17 cellular contexts compared by ENCODE assay signal in the genomic region with DNA sequence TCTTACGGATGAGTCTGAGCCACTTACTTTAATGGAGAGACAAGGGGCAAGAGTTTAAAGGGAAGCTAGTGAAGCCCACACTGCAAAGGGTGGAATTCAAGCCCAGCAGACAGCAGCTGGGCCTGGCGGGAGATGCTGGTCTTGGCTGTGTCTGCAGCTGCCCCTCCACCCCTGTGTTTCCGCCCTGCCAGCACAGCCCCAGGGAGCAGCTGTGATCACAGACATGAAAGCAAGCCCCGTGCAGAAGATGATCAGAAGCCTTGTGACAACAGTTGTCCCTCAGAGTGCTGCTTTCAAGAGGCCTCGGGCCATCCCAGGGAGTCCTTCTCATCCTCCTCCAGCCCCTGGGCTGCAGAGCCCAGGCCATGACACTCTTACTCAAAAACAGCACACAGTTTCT. TPM values are rescaled to one million over a fixed set of nuclear protein-coding genes. Genes with fewer than 3 reads are reported as not detected.
DNase-seq lines count a peak whose midpoint lies in the region; TF ChIP-seq lines count a peak whose summit lies in the region.
"Had no signal": no experiment of that assay in that cellular context is flagged by ENCODE, and none has a peak within 500 bp of the region (broad histone marks: within the 10 kb centered on the region; RNA-seq: fewer than 3 reads in every experiment).

No MANE protein-coding gene starts in this region.

- H3K36me3 ChIP-seq in HEK293 (ENCODE audit: control insufficient read depth in 2 of 2, insufficient read depth in 1 of 2, low read length in 2 of 2) (no peaks in the 10 kb centered on the region), neural cell (ENCODE audit: insufficient read depth, low read length) (no peaks in the 10 kb centered on the region), tibial artery (no peaks in the 10 kb centered on the region)
- H3K36me3 ChIP-seq: sigmoid colon had no signal

- DNase-seq in COR-L47 (lab: John Stamatoyannopoulos, UW) (peak; percentile 55), dorsolateral prefrontal cortex (peak in 9 of 10 donors; percentile 52 to 79 (median 72)), SKM-1 treated with dmso at 0.1 percent for 144 hours (lab: John Stamatoyannopoulos, UW; ENCODE audit: unreplicated experiment) (no peak), tibial artery (no peak), GM10248 (ENCODE audit: extremely low spot score) (no peak), H4 (ENCODE audit: low spot score) (no peak)
- DNase-seq: activated naive CD4-positive, alpha-beta T cell treated with anti-CD3 and anti-CD28 coated beads, Interleukin-2, amount 10 ng/mL, durations not matched to agents 7 days and 5 days; CD8-positive, alpha-beta T cell; GOT3; nephron progenitor cell; PC-3; sigmoid colon; stimulated activated naive B cell treated with anti-CD40 and anti-IgM and Interleukin-4, amounts not matched to agents 10 μg/mL and 1 μg/mL and 100 μg/mL, for 72 hours; T-cell had no signal

- POLR2A ChIA-PET in HEK293 (lab: Yijun Ruan, JAX) (no interaction called here), GM10248 (lab: Yijun Ruan, JAX) (no interaction called here)

- no peak overlapping the region for H3K4me2 ChIP-seq in neural cell (ENCODE audit: low read length)

- TF ChIP-seq CTCF in HEK293 (tag by site-specific recombination; IDR thresholded peaks at IDR 0.05) (no peak), dorsolateral prefrontal cortex (IDR thresholded peaks at IDR 0.05 in 54 of 56, conservative IDR thresholded peaks at IDR 0.05 in 2 of 56; ENCODE audit: low read depth in 1 of 56, partially characterized antibody in 56 of 56) (peak in 2 of 56 donors; percentile 14 to 22), neural cell (IDR thresholded peaks at IDR 0.05; ENCODE audit: poor library complexity, severe bottlenecking) (no peak), tibial artery (IDR thresholded peaks at IDR 0.05) (no peak), GM10248 (IDR thresholded peaks at IDR 0.05; ENCODE audit: control extremely low read depth, extremely low read depth, low read depth, missing control alignments) (no peak)

- no peaks in the 10 kb centered on the region for H3K9me2 ChIP-seq in neural cell (ENCODE audit: insufficient read depth, low read length)

- no peaks in the 10 kb centered on the region for H4K20me1 ChIP-seq in neural cell (ENCODE audit: insufficient read depth)

- TF ChIP-seq RAD21 in neural cell (conservative IDR thresholded peaks at IDR 0.05): no peak

- CTCF ChIA-PET in HEK293 (lab: Yijun Ruan, JAX) (no interaction called here), GM10248 (lab: Yijun Ruan, JAX) (no interaction called here)

- H3K27ac ChIP-seq in HEK293 (ENCODE audit: extremely low read depth, low read depth, low read length) (no peak overlapping the region), dorsolateral prefrontal cortex (peak overlapping the region in 55 of 59 donors; percentile 6 to 88 (median 72)), neural cell (ENCODE audit: low read length) (no peak overlapping the region), tibial artery (no peak overlapping the region)
- H3K27ac ChIP-seq: sigmoid colon had no signal

- no peak overlapping the region for H2AFZ ChIP-seq in neural cell (ENCODE audit: low read depth, low read length)

- no peaks in the 10 kb centered on the region for H3K9me3 ChIP-seq in HEK293 (ENCODE audit: control insufficient read depth, insufficient read depth, low read depth, low read length)
- H3K9me3 ChIP-seq in neural cell (ENCODE audit: low read length): no peaks in the 10 kb centered on the region
- H3K9me3 ChIP-seq in tibial artery: no peaks in the 10 kb centered on the region
- H3K9me3 ChIP-seq: sigmoid colon had no signal

- H3K27me3 ChIP-seq in dorsolateral prefrontal cortex: no peaks in the 10 kb centered on the region
- H3K27me3 ChIP-seq in neural cell (ENCODE audit: insufficient read depth, low read depth, low read length): no peaks in the 10 kb centered on the region
- peaks cover 0 to 16% of the 10 kb centered on the region in 2 donors for H3K27me3 ChIP-seq in tibial artery

- no peak overlapping the region for H3K4me3 ChIP-seq in HEK293 (ENCODE audit: low read depth, low read length)
- H3K4me3 ChIP-seq in dorsolateral prefrontal cortex: peak overlapping the region in 1 of 59 donors; percentile 20
- no peak overlapping the region for H3K4me3 ChIP-seq in neural cell (ENCODE audit: low read length)
- H3K4me3 ChIP-seq in tibial artery: no peak overlapping the region
- H3K4me3 ChIP-seq: sigmoid colon had no signal

- no peaks in the 10 kb centered on the region for H3F3A ChIP-seq in neural cell (ENCODE audit: insufficient read depth, low read length, poor library complexity, severe bottlenecking)

- intact Hi-C loops in dorsolateral prefrontal cortex (cut with DNase I) (no loop called here), tibial artery (cut with DNase I; ENCODE audit: low total_unique reads) (loop anchor here (10.0 kb wide), 1 partner anchor 366 kb away; no protein-coding TSS in a partner anchor)

- H3K9ac ChIP-seq in neural cell (ENCODE audit: low read length): peak overlapping the region; percentile 36

- no peak for TF ChIP-seq EP300 in neural cell (conservative IDR thresholded peaks at IDR 0.05; ENCODE audit: poor library complexity, severe bottlenecking)

- no peaks in the 10 kb centered on the region for H3K4me1 ChIP-seq in HEK293 (ENCODE audit: control insufficient read depth, insufficient read depth, low read length)
- no peaks in the 10 kb centered on the region for H3K4me1 ChIP-seq in tibial artery
- H3K4me1 ChIP-seq: sigmoid colon had no signal

- no peaks in the 10 kb centered on the region for H3K79me2 ChIP-seq in neural cell (replicated peaks; ENCODE audit: insufficient read depth, low read length)

TF ChIP-seq in HEK293, 187 proteins besides CTCF, POLR2A, EP300 and RAD21:
- TF ChIP-seq ZNF433 (tag by site-specific recombination; IDR thresholded peaks at IDR 0.05; ENCODE audit: low read depth) (no peak), ZIC2 (tag by site-specific recombination; IDR thresholded peaks at IDR 0.05) (peak; percentile 55; the same call in 1 of the 2 replicates), ZNF341 (tag by site-specific recombination; IDR thresholded peaks at IDR 0.05; ENCODE audit: low read depth) (peak; percentile 48; the same call in 1 of the 2 replicates)

TF ChIP-seq in neural cell, 6 proteins besides CTCF, POLR2A, EP300 and RAD21:
- TF ChIP-seq TAF1 (IDR thresholded peaks at IDR 0.05; ENCODE audit: low read depth) (no peak), MXI1 (conservative IDR thresholded peaks at IDR 0.05; ENCODE audit: poor library complexity, severe bottlenecking) (no peak), POLR2AphosphoS5 (IDR thresholded peaks at IDR 0.05) (no peak), EZH2 (IDR thresholded peaks at IDR 0.05; ENCODE audit: borderline replicate concordance, insufficient read depth, low read length, poor library complexity, severe bottlenecking) (no peak), SMC3 (conservative IDR thresholded peaks at IDR 0.05; ENCODE audit: poor library complexity) (no peak)
- TF ChIP-seq, protein P1, sequence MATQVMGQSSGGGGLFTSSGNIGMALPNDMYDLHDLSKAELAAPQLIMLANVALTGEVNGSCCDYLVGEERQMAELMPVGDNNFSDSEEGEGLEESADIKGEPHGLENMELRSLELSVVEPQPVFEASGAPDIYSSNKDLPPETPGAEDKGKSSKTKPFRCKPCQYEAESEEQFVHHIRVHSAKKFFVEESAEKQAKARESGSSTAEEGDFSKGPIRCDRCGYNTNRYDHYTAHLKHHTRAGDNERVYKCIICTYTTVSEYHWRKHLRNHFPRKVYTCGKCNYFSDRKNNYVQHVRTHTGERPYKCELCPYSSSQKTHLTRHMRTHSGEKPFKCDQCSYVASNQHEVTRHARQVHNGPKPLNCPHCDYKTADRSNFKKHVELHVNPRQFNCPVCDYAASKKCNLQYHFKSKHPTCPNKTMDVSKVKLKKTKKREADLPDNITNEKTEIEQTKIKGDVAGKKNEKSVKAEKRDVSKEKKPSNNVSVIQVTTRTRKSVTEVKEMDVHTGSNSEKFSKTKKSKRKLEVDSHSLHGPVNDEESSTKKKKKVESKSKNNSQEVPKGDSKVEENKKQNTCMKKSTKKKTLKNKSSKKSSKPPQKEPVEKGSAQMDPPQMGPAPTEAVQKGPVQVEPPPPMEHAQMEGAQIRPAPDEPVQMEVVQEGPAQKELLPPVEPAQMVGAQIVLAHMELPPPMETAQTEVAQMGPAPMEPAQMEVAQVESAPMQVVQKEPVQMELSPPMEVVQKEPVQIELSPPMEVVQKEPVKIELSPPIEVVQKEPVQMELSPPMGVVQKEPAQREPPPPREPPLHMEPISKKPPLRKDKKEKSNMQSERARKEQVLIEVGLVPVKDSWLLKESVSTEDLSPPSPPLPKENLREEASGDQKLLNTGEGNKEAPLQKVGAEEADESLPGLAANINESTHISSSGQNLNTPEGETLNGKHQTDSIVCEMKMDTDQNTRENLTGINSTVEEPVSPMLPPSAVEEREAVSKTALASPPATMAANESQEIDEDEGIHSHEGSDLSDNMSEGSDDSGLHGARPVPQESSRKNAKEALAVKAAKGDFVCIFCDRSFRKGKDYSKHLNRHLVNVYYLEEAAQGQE (IDR thresholded peaks at IDR 0.05; ENCODE audit: borderline replicate concordance): no peak

RNA-seq across cellular contexts. Expression of gene SLC6A1, which starts 24.2 kb away (rescaled TPM):
- 100 to 1,000 TPM; 127 to 356 (median 209) TPM for total RNA-seq in dorsolateral prefrontal cortex
- 43.2 and 52.0 TPM in 2 replicates for polyA plus RNA-seq in neural cell
- 61.6 and 66.3 TPM in 2 replicates for polyA minus RNA-seq in neural cell
- not detected in 2 replicates for total RNA-seq in H4 (2014; rRNA removed; shearing (Covaris generic))
- total RNA-seq: CD8-positive, alpha-beta T cell; epithelial cell of proximal tubule; PC-3 had no signal

Comparison
In these comparisons a context has a peak if more than half of its experiments do, and no peak if none do; other contexts are left out.
1. DNase-seq: peak in COR-L47 (single experiment) and dorsolateral prefrontal cortex (9 of 10); none in SKM-1 treated with dmso at 0.1 percent for 144 hours (single experiment), tibial artery (0 of 2), GM10248 (single experiment) and H4 (single experiment).
2. H3K27ac ChIP-seq: peak in dorsolateral prefrontal cortex (55 of 59); none in HEK293 (single experiment), neural cell (single experiment) and tibial artery (0 of 2).
3. RNA of gene SLC6A1, which starts 24.2 kb away (total RNA-seq): 127 to 356 TPM in dorsolateral prefrontal cortex; not detected in H4; every median in the first group is over 100 times any median in the second.